Comparison of ENCODE assay signal across 10 cellular contexts in the genomic region with DNA sequence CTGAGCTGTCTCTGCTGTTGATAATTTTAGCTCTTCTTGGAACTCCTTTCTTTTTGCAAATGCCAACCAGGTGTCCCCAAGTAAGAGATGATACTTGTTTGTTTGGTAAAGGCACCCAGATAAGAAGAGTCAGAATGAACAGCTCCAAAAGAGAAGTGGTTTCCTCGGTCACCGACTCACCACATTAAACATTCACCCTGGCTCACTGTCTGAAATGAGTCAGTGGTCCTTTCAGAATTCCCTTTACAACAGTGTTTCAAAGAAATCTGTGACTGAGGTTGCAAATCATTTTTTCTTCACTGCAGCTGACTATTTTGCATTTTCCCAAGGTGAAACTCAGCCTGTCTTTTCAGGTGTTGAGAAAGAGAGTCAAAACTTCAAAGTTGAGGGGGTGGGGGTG. TPM values are rescaled to one million over a fixed set of nuclear protein-coding genes. Genes with fewer than 3 reads are reported as not detected.
A peak's percentile ranks its signal among the peaks of the same experiment; 100 is the strongest.
DNase-seq lines count a peak whose midpoint lies in the region; ATAC-seq and TF ChIP-seq lines count a peak whose summit lies in the region.
"Had no signal": no experiment of that assay in that cellular context is flagged by ENCODE, and none has a peak within 500 bp of the region (broad histone marks: within the 10 kb centered on the region; RNA-seq: fewer than 3 reads in every experiment).

No MANE protein-coding gene starts in this region.

- no peak for TF ChIP-seq CTCF in ascending aorta (IDR thresholded peaks at IDR 0.05)

- no peak overlapping the region for H4K8ac ChIP-seq in mesenchymal stem cell (ENCODE audit: low read length)

- no peak overlapping the region for H2AFZ ChIP-seq in mesenchymal stem cell (ENCODE audit: low read depth, low read length)

- H3K4me3 ChIP-seq in ascending aorta, result no peak overlapping the region
- H3K4me3 ChIP-seq in mesenchymal stem cell (ENCODE audit: insufficient read depth in 1 of 2, low read depth in 1 of 2, low read length in 2 of 2), result no peak overlapping the region

- H3K9ac ChIP-seq in mesenchymal stem cell (ENCODE audit: low read length), result no peak overlapping the region

- no peak overlapping the region for H3K27ac ChIP-seq in ascending aorta
- no peak overlapping the region for H3K27ac ChIP-seq in mesenchymal stem cell (ENCODE audit: low read length, poor library complexity, severe bottlenecking)

- intact Hi-C loops in ascending aorta (cut with DNase I), result no loop called here

- no peak overlapping the region for H2BK120ac ChIP-seq in mesenchymal stem cell (ENCODE audit: low read depth, low read length)

- H3K4me2 ChIP-seq in mesenchymal stem cell (ENCODE audit: low read length, poor library complexity, severe bottlenecking), result no peak overlapping the region

- H3K36me3 ChIP-seq in ascending aorta (no peaks in the 10 kb centered on the region), mesenchymal stem cell (ENCODE audit: control insufficient read depth in 1 of 2, insufficient read depth in 2 of 2, low read depth in 1 of 2, low read length in 2 of 2) (no peaks in the 10 kb centered on the region)

- H3K4ac ChIP-seq in mesenchymal stem cell (ENCODE audit: low read depth in 1 of 2, low read length in 2 of 2), result no peak overlapping the region

- H4K91ac ChIP-seq in mesenchymal stem cell (ENCODE audit: low read length), result no peak overlapping the region

- H3K14ac ChIP-seq in mesenchymal stem cell (ENCODE audit: low read length in 2 of 2), result no peak overlapping the region

- peak overlapping the region; percentile 79 for H3K27ac Mint-ChIP-seq in activated T-cell treated with anti-CD3 and anti-CD28 coated beads, Interleukin-2, amount 50 U/mL, for 72 hours
- H3K27ac Mint-ChIP-seq in stimulated activated effector memory CD8-positive, alpha-beta T cell treated with anti-CD3 and anti-CD28 coated beads, Interleukin-12 subunit alpha, Interleukin-12 subunit beta, amount 100 ng/mL, for 72 hours, result peak overlapping the region; percentile 75

- no peaks in the 10 kb centered on the region for H3K79me1 ChIP-seq in mesenchymal stem cell (replicated peaks; ENCODE audit: low read length, poor library complexity, severe bottlenecking)

- no peak overlapping the region for H2BK5ac ChIP-seq in mesenchymal stem cell (ENCODE audit: low read depth, low read length, poor library complexity, severe bottlenecking)

- no peak overlapping the region for H2AK5ac ChIP-seq in mesenchymal stem cell (ENCODE audit: low read length, severe bottlenecking)

- H3K4me3 Mint-ChIP-seq in activated T-cell treated with anti-CD3 and anti-CD28 coated beads, Interleukin-2, amount 50 U/mL, for 72 hours, result peak overlapping the region; percentile 76 to 92
- H3K4me3 Mint-ChIP-seq in stimulated activated effector memory CD8-positive, alpha-beta T cell treated with anti-CD3 and anti-CD28 coated beads, Interleukin-12 subunit alpha, Interleukin-12 subunit beta, amount 100 ng/mL, for 72 hours, result peak overlapping the region; percentile 57

- H3K9me3 Mint-ChIP-seq in activated T-cell treated with anti-CD3 and anti-CD28 coated beads, Interleukin-2, amount 50 U/mL, for 72 hours, result peaks cover 0 to 2% of the 10 kb centered on the region in 2 donors
- H3K9me3 Mint-ChIP-seq in stimulated activated effector memory CD8-positive, alpha-beta T cell treated with anti-CD3 and anti-CD28 coated beads, Interleukin-12 subunit alpha, Interleukin-12 subunit beta, amount 100 ng/mL, for 72 hours, result no peaks in the 10 kb centered on the region

- no peak overlapping the region for H2BK12ac ChIP-seq in mesenchymal stem cell (ENCODE audit: low read length in 2 of 2)

- H3K23ac ChIP-seq in mesenchymal stem cell (ENCODE audit: low read length in 2 of 2), result no peak overlapping the region

- peaks cover 1 to 2% of the 10 kb centered on the region in 2 donors for H3K36me3 Mint-ChIP-seq in activated T-cell treated with anti-CD3 and anti-CD28 coated beads, Interleukin-2, amount 50 U/mL, for 72 hours (ENCODE audit: insufficient read depth in 2 of 2)
- H3K36me3 Mint-ChIP-seq in stimulated activated effector memory CD8-positive, alpha-beta T cell treated with anti-CD3 and anti-CD28 coated beads, Interleukin-12 subunit alpha, Interleukin-12 subunit beta, amount 100 ng/mL, for 72 hours, result peaks cover 11% of the 10 kb centered on the region

- peaks cover 24% of the 10 kb centered on the region for H3K27me3 Mint-ChIP-seq in activated T-cell treated with anti-CD3 and anti-CD28 coated beads, Interleukin-2, amount 50 U/mL, for 72 hours (ENCODE audit: low read depth)

- DNase-seq in NAMALWA (ENCODE audit: low spot score) (peak; percentile 77), OCI-M2 (lab: John Stamatoyannopoulos, UW; ENCODE audit: unreplicated experiment) (no peak), ascending aorta (ENCODE audit: low spot score in 2 of 2) (no peak), mesenchymal stem cell (no peak)
- peak; percentile 76 to 81 for DNase-seq in activated T-cell treated with anti-CD3 and anti-CD28 coated beads, Interleukin-2, amount 50 U/mL, for 72 hours
- no peak for DNase-seq in stimulated activated effector memory CD8-positive, alpha-beta T cell treated with anti-CD3 and anti-CD28 coated beads, Interleukin-12 subunit alpha, Interleukin-12 subunit beta, amount 100 ng/mL, for 72 hours (ENCODE audit: low spot score in 2 of 2)
- DNase-seq: GDM1, NCI-H82 had no signal

- H3K18ac ChIP-seq in mesenchymal stem cell (ENCODE audit: low read depth in 1 of 2, low read length in 2 of 2), result no peak overlapping the region

- no peaks in the 10 kb centered on the region for H3K9me3 ChIP-seq in ascending aorta
- H3K9me3 ChIP-seq in mesenchymal stem cell (ENCODE audit: control insufficient read depth, low read length), result no peaks in the 10 kb centered on the region

- WGBS in mesenchymal stem cell, result 88% methylated on average over 2 of the region's 2 CpGs

- no peak overlapping the region for H2BK15ac ChIP-seq in mesenchymal stem cell (ENCODE audit: low read depth, poor library complexity, severe bottlenecking)

- no peaks in the 10 kb centered on the region for H3K27me3 ChIP-seq in ascending aorta
- H3K27me3 ChIP-seq in mesenchymal stem cell (ENCODE audit: control insufficient read depth in 1 of 2, insufficient read depth in 1 of 2, low read length in 2 of 2), result peaks cover 15 to 21% of the 10 kb centered on the region in 2 experiments

- H3K4me1 ChIP-seq in ascending aorta (no peaks in the 10 kb centered on the region), mesenchymal stem cell (ENCODE audit: control insufficient read depth, insufficient read depth, low read depth, low read length) (no peaks in the 10 kb centered on the region)

- peak; percentile 15 for ATAC-seq in GM21529 (IDR thresholded peaks at IDR 0.05; ENCODE audit: unreplicated experiment)
- peak; percentile 38 to 39 for ATAC-seq in activated T-cell treated with anti-CD3 and anti-CD28 coated beads, Interleukin-2, amount 50 U/mL, for 72 hours (replicated peaks in 1 of 2)
- peak; percentile 63 for ATAC-seq in stimulated activated effector memory CD8-positive, alpha-beta T cell treated with anti-CD3 and anti-CD28 coated beads, Interleukin-12 subunit alpha, Interleukin-12 subunit beta, amount 100 ng/mL, for 72 hours
- no peak for ATAC-seq in HG03571 (IDR thresholded peaks at IDR 0.05; ENCODE audit: unreplicated experiment)

- H3K4me1 Mint-ChIP-seq in activated T-cell treated with anti-CD3 and anti-CD28 coated beads, Interleukin-2, amount 50 U/mL, for 72 hours (ENCODE audit: low read depth), result peaks cover 100% of the 10 kb centered on the region
- peaks cover 99% of the 10 kb centered on the region for H3K4me1 Mint-ChIP-seq in stimulated activated effector memory CD8-positive, alpha-beta T cell treated with anti-CD3 and anti-CD28 coated beads, Interleukin-12 subunit alpha, Interleukin-12 subunit beta, amount 100 ng/mL, for 72 hours

RNA-seq across cellular contexts. Expression of gene CXCR4, which starts 16.2 kb away (rescaled TPM):
- total RNA-seq in activated T-cell treated with anti-CD3 and anti-CD28 coated beads, Interleukin-2, amount 50 U/mL, for 72 hours, result 100 to 1,000 TPM; 221 to 338 TPM
- total RNA-seq in ascending aorta, result 15.5 TPM
- polyA plus RNA-seq in mesenchymal stem cell (2013, experiment 1 of 2), result not detected
- not detected for polyA plus RNA-seq in mesenchymal stem cell (2013, experiment 2 of 2)

Comparison
In these comparisons a context has a peak if more than half of its experiments do, and no peak if none do; other contexts are left out.
1. DNase-seq: peak in NAMALWA (single experiment) and activated T-cell treated with anti-CD3 and anti-CD28 coated beads, Interleukin-2, amount 50 U/mL, for 72 hours (2 of 2); none in stimulated activated effector memory CD8-positive, alpha-beta T cell treated with anti-CD3 and anti-CD28 coated beads, Interleukin-12 subunit alpha, Interleukin-12 subunit beta, amount 100 ng/mL, for 72 hours (0 of 2), OCI-M2 (single experiment), ascending aorta (0 of 2) and mesenchymal stem cell (single experiment).
2. RNA of gene CXCR4, which starts 16.2 kb away (total RNA-seq): 221 to 338 TPM in activated T-cell treated with anti-CD3 and anti-CD28 coated beads, Interleukin-2, amount 50 U/mL, for 72 hours; 15.5 TPM in ascending aorta (single experiment); every median in the first group is over 10 times any median in the second.